Comparison of ENCODE assay signal across 8 cellular contexts in genomic region chr1:12615916-12616708, GRCh38. TPM values are rescaled to one million over a fixed set of nuclear protein-coding genes. Genes with fewer than 3 reads are reported as not detected.
A peak's percentile ranks its signal among the peaks of the same experiment; 100 is the strongest.
DNase-seq lines count a peak whose midpoint lies in the region; ATAC-seq, FAIRE-seq and TF ChIP-seq lines count a peak whose summit lies in the region.

No MANE protein-coding gene starts in this region.

- no peak for ATAC-seq in GM18861 (IDR thresholded peaks at IDR 0.05; ENCODE audit: unreplicated experiment)
- no peak for ATAC-seq in activated CD4-positive, CD25-positive, alpha-beta regulatory T cell treated with anti-CD3 and anti-CD28 coated beads, Interleukin-2, amount 50 U/mL, for 24 hours

- H3K14ac ChIP-seq in mesenchymal stem cell (ENCODE audit: low read length in 2 of 2) = no peak overlapping the region

- H3K27ac ChIP-seq in ectodermal cell (ENCODE audit: insufficient read depth, low read depth, low read length, poor library complexity, severe bottlenecking) = no peak overlapping the region
- no peak overlapping the region for H3K27ac ChIP-seq in mesenchymal stem cell (ENCODE audit: low read length, poor library complexity, severe bottlenecking)

- TF ChIP-seq CTCF in type B pancreatic cell (conservative IDR thresholded peaks at IDR 0.05) = no peak

- DNase-seq in NCI-H748 (lab: John Stamatoyannopoulos, UW; ENCODE audit: unreplicated experiment) (peak; percentile 36), NCI-H748 treated with DMSO at 0.1 percent for 48 hours (lab: John Stamatoyannopoulos, UW) (no peak), RCC 7860 (ENCODE audit: low spot score) (peak; percentile 68), mesenchymal stem cell (peak; percentile 63), type B pancreatic cell (ENCODE audit: extremely low spot score, unreplicated experiment) (no peak)

- H3K18ac ChIP-seq in mesenchymal stem cell (ENCODE audit: low read depth in 1 of 2, low read length in 2 of 2) = no peak overlapping the region

- H3K36me3 ChIP-seq in ectodermal cell (ENCODE audit: control insufficient read depth, insufficient read depth, low read length) (no peaks in the 10 kb centered on the region), mesenchymal stem cell (ENCODE audit: control insufficient read depth in 1 of 2, insufficient read depth in 2 of 2, low read depth in 1 of 2, low read length in 2 of 2) (peaks cover 0 to 9% of the 10 kb centered on the region in 2 experiments)

- no peak overlapping the region for H2BK12ac ChIP-seq in mesenchymal stem cell (ENCODE audit: low read length in 2 of 2)

- peak overlapping the region; percentile 88 for H3K27ac Mint-ChIP-seq in type B pancreatic cell

- peaks cover 2% of the 10 kb centered on the region for H3K27me3 Mint-ChIP-seq in type B pancreatic cell

- H2BK15ac ChIP-seq in mesenchymal stem cell (ENCODE audit: low read depth, poor library complexity, severe bottlenecking) = no peak overlapping the region

- H2AK5ac ChIP-seq in mesenchymal stem cell (ENCODE audit: low read length, severe bottlenecking) = no peak overlapping the region

- H4K8ac ChIP-seq in mesenchymal stem cell (ENCODE audit: low read length) = no peak overlapping the region

- peak overlapping the region; percentile 91 for H3K9ac ChIP-seq in mesenchymal stem cell (ENCODE audit: low read length)

- no peak overlapping the region for H2BK120ac ChIP-seq in mesenchymal stem cell (ENCODE audit: low read depth, low read length)

- H3K9me3 ChIP-seq in ectodermal cell (ENCODE audit: control insufficient read depth, low read length) (no peaks in the 10 kb centered on the region), mesenchymal stem cell (ENCODE audit: control insufficient read depth, low read length) (no peaks in the 10 kb centered on the region)

- H2AFZ ChIP-seq in mesenchymal stem cell (ENCODE audit: low read depth, low read length) = no peak overlapping the region

- peaks cover 57% of the 10 kb centered on the region for H3K27me3 ChIP-seq in ectodermal cell (ENCODE audit: control insufficient read depth, insufficient read depth, low read length, poor library complexity, severe bottlenecking)
- peaks cover 0 to 32% of the 10 kb centered on the region in 2 experiments for H3K27me3 ChIP-seq in mesenchymal stem cell (ENCODE audit: control insufficient read depth in 1 of 2, insufficient read depth in 1 of 2, low read length in 2 of 2)

- H3K4me1 ChIP-seq in ectodermal cell (ENCODE audit: control insufficient read depth, insufficient read depth, low read length) = peaks cover 39% of the 10 kb centered on the region
- peaks cover 35% of the 10 kb centered on the region for H3K4me1 ChIP-seq in mesenchymal stem cell (ENCODE audit: control insufficient read depth, insufficient read depth, low read depth, low read length)

- H3K4me3 Mint-ChIP-seq in type B pancreatic cell = peak overlapping the region; percentile 99

- H3K4me2 ChIP-seq in mesenchymal stem cell (ENCODE audit: low read length, poor library complexity, severe bottlenecking) = peak overlapping the region; percentile 93

- 1% methylated on average over 16 of the region's 16 CpGs for WGBS in ectodermal cell, 2 experiments
- WGBS in mesenchymal stem cell = 3% methylated on average over 15 of the region's 16 CpGs

- no peak overlapping the region for H3K4ac ChIP-seq in mesenchymal stem cell (ENCODE audit: low read depth in 1 of 2, low read length in 2 of 2)

- FAIRE-seq in RCC 7860 (lab: Jason Lieb, UNC) = peak; percentile 57

- H4K91ac ChIP-seq in mesenchymal stem cell (ENCODE audit: low read length) = no peak overlapping the region

- H2BK5ac ChIP-seq in mesenchymal stem cell (ENCODE audit: low read depth, low read length, poor library complexity, severe bottlenecking) = no peak overlapping the region

- peak overlapping the region; percentile 72 for H3K4me3 ChIP-seq in ectodermal cell (ENCODE audit: insufficient read depth, low read depth, low read length)
- peak overlapping the region; percentile 4 to 83 for H3K4me3 ChIP-seq in mesenchymal stem cell (ENCODE audit: insufficient read depth in 1 of 2, low read depth in 1 of 2, low read length in 2 of 2)

- H3K23ac ChIP-seq in mesenchymal stem cell (ENCODE audit: low read length in 2 of 2) = no peak overlapping the region

- H3K79me1 ChIP-seq in mesenchymal stem cell (replicated peaks; ENCODE audit: low read length, poor library complexity, severe bottlenecking) = no peaks in the 10 kb centered on the region

- H3K4me1 Mint-ChIP-seq in type B pancreatic cell (ENCODE audit: unreplicated experiment) = peaks cover 49% of the 10 kb centered on the region

- peaks cover 36% of the 10 kb centered on the region for H3K36me3 Mint-ChIP-seq in type B pancreatic cell

- H3K9me3 Mint-ChIP-seq in type B pancreatic cell = no peaks in the 10 kb centered on the region

RNA-seq across cellular contexts. Expression of gene DHRS3, which starts 1.9 kb away (rescaled TPM):
- polyA plus RNA-seq in ectodermal cell (2013, experiment 1 of 4) = 1.4 TPM
- polyA plus RNA-seq in ectodermal cell (2013, experiment 2 of 4) = 1.6 TPM
- 0.64 TPM for polyA plus RNA-seq in ectodermal cell (2013, experiment 3 of 4)
- polyA plus RNA-seq in ectodermal cell (2013, experiment 4 of 4) = 1.8 TPM
- 0.30 TPM for polyA plus RNA-seq in mesenchymal stem cell (2013, experiment 1 of 2)
- 0.34 TPM for polyA plus RNA-seq in mesenchymal stem cell (2013, experiment 2 of 2)
- 143 and 276 TPM in 2 replicates for total RNA-seq in type B pancreatic cell (ENCODE audit: low replicate concordance)

RNA-seq across cellular contexts. Expression of gene AADACL4, which starts 27.8 kb away (rescaled TPM):
- not detected for polyA plus RNA-seq in ectodermal cell (2013, experiment 1 of 4)
- polyA plus RNA-seq in ectodermal cell (2013, experiment 2 of 4) = not detected
- not detected for polyA plus RNA-seq in ectodermal cell (2013, experiment 3 of 4)
- polyA plus RNA-seq in ectodermal cell (2013, experiment 4 of 4) = not detected
- not detected for polyA plus RNA-seq in mesenchymal stem cell (2013, experiment 1 of 2)
- not detected for polyA plus RNA-seq in mesenchymal stem cell (2013, experiment 2 of 2)
- total RNA-seq in type B pancreatic cell (ENCODE audit: low replicate concordance) = not detected in 2 replicates

Comparison
In these comparisons a context has a peak if more than half of its experiments do, and no peak if none do; other contexts are left out.
1. DNase-seq: peak in NCI-H748 (single experiment), RCC 7860 (single experiment) and mesenchymal stem cell (single experiment); none in NCI-H748 treated with DMSO at 0.1 percent for 48 hours (single experiment) and type B pancreatic cell (single experiment).